In genomic region chr1:26787381-26787705, GRCh38 we compare ENCODE assay signal across 8 cellular contexts. TPM values are rescaled to one million over a fixed set of nuclear protein-coding genes. Genes with fewer than 3 reads are reported as not detected.
DNase-seq lines count a peak whose midpoint lies in the region; ATAC-seq and TF ChIP-seq lines count a peak whose summit lies in the region.

No MANE protein-coding gene starts in this region.

- TF ChIP-seq POLR2A in testis (IDR thresholded peaks at IDR 0.05): no peak

- H3K27ac ChIP-seq in ACC112 (ENCODE audit: low read depth, low read length): peak overlapping the region; percentile 98
- peak overlapping the region; percentile 98 for H3K27ac ChIP-seq in VCaP
- peak overlapping the region; percentile 95 to 100 (median 100) for H3K27ac ChIP-seq in dorsolateral prefrontal cortex
- peak overlapping the region; percentile 99 for H3K27ac ChIP-seq in muscle layer of duodenum (ENCODE audit: low read length)
- peak overlapping the region; percentile 100 for H3K27ac ChIP-seq in testis

- intact Hi-C loops in dorsolateral prefrontal cortex (cut with DNase I): loop anchor here in 1 of 2 donors (1.0 to 10.0 kb wide), 2 partner anchors 92 to 283 kb away; no protein-coding TSS in a partner anchor
- intact Hi-C loops in testis (cut with DNase I; ENCODE audit: low total_unique reads): loop anchor here (5.0 kb wide), 1 partner anchor 90 kb away; the partner anchor contains the start of gene ARID1A

- WGBS in testis, 2 donors: 0 to 1% methylated on average over 9 to 10 of the region's 11 CpGs

- H3K36me3 ChIP-seq in ACC112 (ENCODE audit: insufficient read depth, low read length): peaks cover 2% of the 10 kb centered on the region; the same call in 1 of the 2 replicates
- H3K36me3 ChIP-seq in muscle layer of duodenum (ENCODE audit: control insufficient read depth in 1 of 2, insufficient read depth in 2 of 2, low read length in 2 of 2): peaks cover 10 to 12% of the 10 kb centered on the region in 2 donors
- H3K36me3 ChIP-seq in testis (ENCODE audit: low read depth, missing control alignments): no peaks in the 10 kb centered on the region

- H3K9me3 ChIP-seq in muscle layer of duodenum (ENCODE audit: control insufficient read depth in 1 of 2, low read length in 2 of 2) (no peaks in the 10 kb centered on the region), testis (no peaks in the 10 kb centered on the region)

- ATAC-seq in GM18873 (IDR thresholded peaks at IDR 0.05; ENCODE audit: low FRiP score, unreplicated experiment) (peak; percentile 38), HG03135 (IDR thresholded peaks at IDR 0.05; ENCODE audit: unreplicated experiment) (peak; percentile 42)

- H3K4me1 ChIP-seq in ACC112 (ENCODE audit: control insufficient read depth, insufficient read depth, low read length, unreplicated experiment) (peaks cover 48% of the 10 kb centered on the region), muscle layer of duodenum (ENCODE audit: control insufficient read depth in 1 of 2, insufficient read depth in 2 of 2, low read length in 2 of 2) (peaks cover 30 to 54% of the 10 kb centered on the region in 2 donors), testis (peaks cover 53% of the 10 kb centered on the region)

- H3K4me3 ChIP-seq in ACC112 (ENCODE audit: low read depth, low read length) (peak overlapping the region; percentile 83), dorsolateral prefrontal cortex (peak overlapping the region; percentile 65 to 98 (median 87)), muscle layer of duodenum (ENCODE audit: low read depth in 1 of 2, low read length in 2 of 2) (peak overlapping the region; percentile 83 to 87), testis (peak overlapping the region; percentile 81 to 90)

- TF ChIP-seq CTCF in VCaP (conservative IDR thresholded peaks at IDR 0.05): no peak
- TF ChIP-seq CTCF in dorsolateral prefrontal cortex (IDR thresholded peaks at IDR 0.05 in 54 of 56, conservative IDR thresholded peaks at IDR 0.05 in 2 of 56; ENCODE audit: low read depth in 1 of 56, partially characterized antibody in 56 of 56): no peak
- no peak for TF ChIP-seq CTCF in testis (IDR thresholded peaks at IDR 0.05)

- peak overlapping the region; percentile 85 for H2AFZ ChIP-seq in ACC112 (ENCODE audit: low read length, unreplicated experiment)

- DNase-seq in dorsolateral prefrontal cortex (no peak), testis (no peak), iPS-NIHi7 (ENCODE audit: extremely low spot score) (no peak)

- H3K27me3 ChIP-seq in ACC112 (ENCODE audit: insufficient read depth, low read length): no peaks in the 10 kb centered on the region
- H3K27me3 ChIP-seq in dorsolateral prefrontal cortex: no peaks in the 10 kb centered on the region
- H3K27me3 ChIP-seq in muscle layer of duodenum (ENCODE audit: low read depth, low read length): no peaks in the 10 kb centered on the region
- no peaks in the 10 kb centered on the region for H3K27me3 ChIP-seq in testis

- H3K79me2 ChIP-seq in ACC112 (ENCODE audit: control insufficient read depth, insufficient read depth, low read length, unreplicated experiment): no peaks in the 10 kb centered on the region

RNA-seq across cellular contexts. Expression of gene PIGV, which starts 0.4 kb away (rescaled TPM):
- total RNA-seq in dorsolateral prefrontal cortex: 10 to 100 TPM in 116 of 120 experiments, 1 to 10 TPM in 4; 9.1 to 22.9 (median 14.3) TPM
- 10 to 100 TPM; 47.6 to 52.5 TPM for total RNA-seq in testis
- polyA plus RNA-seq in testis (ENCODE audit: insufficient read depth, low read depth, low replicate concordance): 101 TPM

RNA-seq across cellular contexts. Expression of gene ZDHHC18, which starts 39.1 kb away (rescaled TPM):
- total RNA-seq in dorsolateral prefrontal cortex: 10 to 100 TPM; 22.8 to 51.7 (median 34.9) TPM
- 10 to 100 TPM; 20.6 to 30.7 TPM for total RNA-seq in testis
- polyA plus RNA-seq in testis (ENCODE audit: insufficient read depth, low read depth, low replicate concordance): 17.9 TPM
